ENCODE assay signal across 17 cellular contexts in genomic region chr1:29752141-29752540, GRCh38.
A peak's percentile ranks its signal among the peaks of the same experiment; 100 is the strongest.
DNase-seq lines count a peak whose midpoint lies in the region; TF ChIP-seq lines count a peak whose summit lies in the region.
"Had no signal": no experiment of that assay in that cellular context is flagged by ENCODE, and none has a peak within 500 bp of the region (broad histone marks: within the 10 kb centered on the region; RNA-seq: fewer than 3 reads in every experiment).

No MANE protein-coding gene starts in this region.

- 30% methylated on average over 8 of the region's 8 CpGs for WGBS in liver

- H3K9me3 ChIP-seq in right atrium auricular region, result no peaks in the 10 kb centered on the region
- H3K9me3 ChIP-seq in left ventricle myocardium inferior (replicated peaks), result no peaks in the 10 kb centered on the region
- H3K9me3 ChIP-seq in liver (ENCODE audit: control insufficient read depth in 4 of 4, low read length in 3 of 4), result no peaks in the 10 kb centered on the region
- H3K9me3 ChIP-seq: Caco-2, prostate gland, SJSA1 had no signal

- no peak overlapping the region for H3K27ac ChIP-seq in right atrium auricular region
- no peak overlapping the region for H3K27ac ChIP-seq in left ventricle myocardium inferior (replicated peaks)
- no peak overlapping the region for H3K27ac ChIP-seq in liver (ENCODE audit: low read depth in 1 of 2, low read length in 2 of 2)
- H3K27ac ChIP-seq: prostate gland, SJSA1 had no signal

- TF ChIP-seq RAD21 in liver (IDR thresholded peaks at IDR 0.05), result no peak

- no peak overlapping the region for H3K9ac ChIP-seq in liver (ENCODE audit: low read depth in 1 of 2, low read length in 2 of 2)

- H3K4me3 ChIP-seq in right atrium auricular region (no peak overlapping the region), left ventricle myocardium inferior (no peak overlapping the region), choroid plexus epithelial cell (ENCODE audit: low read depth, low read length) (no peak overlapping the region), liver (ENCODE audit: low read depth in 1 of 3, low read length in 3 of 3) (no peak overlapping the region)
- H3K4me3 ChIP-seq: prostate gland, SJSA1 had no signal

- H3K36me3 ChIP-seq in right atrium auricular region (no peaks in the 10 kb centered on the region), left ventricle myocardium inferior (no peaks in the 10 kb centered on the region), liver (ENCODE audit: control insufficient read depth in 4 of 4, insufficient read depth in 3 of 4, low read depth in 1 of 4, low read length in 3 of 4) (no peaks in the 10 kb centered on the region)
- H3K36me3 ChIP-seq: prostate gland, SJSA1 had no signal

- H3K27me3 ChIP-seq in right atrium auricular region (no peaks in the 10 kb centered on the region), left ventricle myocardium inferior (ENCODE audit: low read depth) (peaks cover 62% of the 10 kb centered on the region), liver (ENCODE audit: control insufficient read depth in 4 of 4, insufficient read depth in 4 of 4, low read length in 3 of 4) (no peaks in the 10 kb centered on the region)

- intact Hi-C loops in left ventricle myocardium inferior (cut with micrococcal nuclease), result no loop called here

- DNase-seq in right atrium auricular region (ENCODE audit: low spot score) (peak; percentile 38), left ventricle myocardium inferior (no peak), choroid plexus epithelial cell (ENCODE audit: low read depth) (peak; percentile 2), AML-193 (lab: John Stamatoyannopoulos, UW) (no peak), HPDE6-E6E7 (ENCODE audit: extremely low spot score) (no peak), NCI-H524 treated with DMSO at 0.1 percent for 48 hours (lab: John Stamatoyannopoulos, UW) (no peak), GM19238 (ENCODE audit: insufficient read length, low spot score) (no peak)
- DNase-seq: activated CD4-positive, alpha-beta T cell treated with anti-CD3 and anti-CD28 coated beads for 36 hours; activated T-cell treated with anti-CD3 and anti-CD28 coated beads, Interleukin-2, amount 50 U/mL, for 24 hours; Caco-2; GF-D8; HCEC 1CT; left colon; NCI-H446 treated with DMSO at 0.1 percent for 48 hours had no signal

- H3K4me1 ChIP-seq in right atrium auricular region (no peaks in the 10 kb centered on the region), left ventricle myocardium inferior (no peaks in the 10 kb centered on the region), liver (ENCODE audit: control insufficient read depth in 4 of 4, insufficient read depth in 4 of 4, low read length in 3 of 4) (no peaks in the 10 kb centered on the region)
- H3K4me1 ChIP-seq: Caco-2, prostate gland, SJSA1 had no signal

- TF ChIP-seq CTCF in right atrium auricular region (IDR thresholded peaks at IDR 0.05), result no peak
- TF ChIP-seq CTCF in left ventricle myocardium inferior (IDR thresholded peaks at IDR 0.05; ENCODE audit: borderline replicate concordance), result no peak
- TF ChIP-seq CTCF in choroid plexus epithelial cell (conservative IDR thresholded peaks at IDR 0.05; ENCODE audit: low read depth, low read length), result no peak
- TF ChIP-seq CTCF in liver (IDR thresholded peaks at IDR 0.05; ENCODE audit: low read depth, low read length, missing input control), result no peak

TF ChIP-seq in liver, 16 proteins besides CTCF, POLR2A, EP300 and RAD21:
- TF ChIP-seq EGR1 (IDR thresholded peaks at IDR 0.05; ENCODE audit: low read depth in 2 of 2) (no peak), REST (IDR thresholded peaks at IDR 0.05) (peak; percentile 85)

Comparison
In these comparisons a context has a peak if more than half of its experiments do, and no peak if none do; other contexts are left out.
1. DNase-seq: peak in right atrium auricular region (single experiment) and choroid plexus epithelial cell (single experiment); none in left ventricle myocardium inferior (single experiment), AML-193 (0 of 2), HPDE6-E6E7 (single experiment), NCI-H524 treated with DMSO at 0.1 percent for 48 hours (single experiment) and GM19238 (single experiment).